Comparison of ENCODE assay signal across 30 cellular contexts in the genomic region with DNA sequence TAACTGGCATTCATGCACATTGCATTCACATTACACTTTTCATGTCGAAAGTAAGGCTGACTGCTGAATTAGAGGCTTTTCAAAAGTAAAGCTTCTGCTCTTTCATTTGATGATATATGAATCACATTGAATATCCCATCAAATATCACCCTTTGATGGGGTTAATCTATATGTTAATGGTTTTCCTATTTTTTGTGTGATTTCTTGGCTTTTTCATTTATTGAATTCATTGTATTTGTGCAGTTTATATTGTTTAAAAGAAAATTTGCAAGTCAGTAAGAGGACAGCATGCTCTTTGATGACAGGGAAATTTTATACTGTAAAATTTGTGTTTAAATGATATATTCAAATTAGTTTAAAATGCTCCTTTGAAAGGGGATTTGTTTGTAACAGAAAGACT.
"Had no signal": no experiment of that assay in that cellular context is flagged by ENCODE, and none has a peak within 500 bp of the region (broad histone marks: within the 10 kb centered on the region; RNA-seq: fewer than 3 reads in every experiment).

No MANE protein-coding gene starts in this region.

- H3K9me3 Mint-ChIP-seq: nephron progenitor cell, neural crest cell, type B pancreatic cell had no signal

- H3K27me3 Mint-ChIP-seq: naive thymus-derived CD4-positive, alpha-beta T cell; stimulated activated memory B cell treated with anti-CD40 and anti-IgM and Interleukin-4, amounts not matched to agents 10 μg/mL and 1 μg/mL and 100 μg/mL, for 72 hours; stimulated activated naive CD8-positive, alpha-beta T cell treated with anti-CD3 and anti-CD28 coated beads, Interleukin-15, amount 100 ng/mL, for 72 hours; type B pancreatic cell had no signal

- ATAC-seq: naive thymus-derived CD4-positive, alpha-beta T cell; natural killer cell; pancreas; right cardiac atrium; right lobe of liver; stimulated activated memory B cell treated with anti-CD40 and anti-IgM and Interleukin-4, amounts not matched to agents 10 μg/mL and 1 μg/mL and 100 μg/mL, for 72 hours; stimulated activated naive CD8-positive, alpha-beta T cell treated with anti-CD3 and anti-CD28 coated beads, Interleukin-15, amount 100 ng/mL, for 72 hours; stimulated activated naive CD8-positive, alpha-beta T cell treated with anti-CD3 and anti-CD28 coated beads, Interleukin-15, Interleukin-2, amounts not matched to agents 100 U/mL and 50 U/mL, for 24 hours; upper lobe of right lung had no signal

- H3K4me1 Mint-ChIP-seq: naive thymus-derived CD4-positive, alpha-beta T cell; natural killer cell; nephron progenitor cell; neural crest cell; stimulated activated memory B cell treated with anti-CD40 and anti-IgM and Interleukin-4, amounts not matched to agents 10 μg/mL and 1 μg/mL and 100 μg/mL, for 72 hours; stimulated activated naive CD8-positive, alpha-beta T cell treated with anti-CD3 and anti-CD28 coated beads, Interleukin-15, amount 100 ng/mL, for 72 hours had no signal

- H3K4me3 ChIP-seq: pancreas, prostate gland, right lobe of liver, sigmoid colon, spleen, suprapubic skin, testis, tibial artery, transverse colon, upper lobe of right lung, uterus had no signal

- H3K36me3 Mint-ChIP-seq: naive thymus-derived CD4-positive, alpha-beta T cell; natural killer cell; stimulated activated memory B cell treated with anti-CD40 and anti-IgM and Interleukin-4, amounts not matched to agents 10 μg/mL and 1 μg/mL and 100 μg/mL, for 72 hours; type B pancreatic cell had no signal

- DNase-seq: naive thymus-derived CD4-positive, alpha-beta T cell; natural killer cell; nephron progenitor cell; nucleus accumbens; pancreas; retina; right cardiac atrium; right lobe of liver; sigmoid colon; small intestine; spleen; stimulated activated CD4-positive, alpha-beta T cell treated with anti-CD3 and anti-CD28 coated beads, Interleukin-12 subunit alpha, Interleukin-12 subunit beta, amount 100 ng/mL, for 4 hours; stimulated activated CD4-positive, alpha-beta T cell treated with anti-CD3 and anti-CD28 coated beads, Interleukin-1b, Interleukin-23, amount 100 ng/mL, for 48 hours; stimulated activated CD4-positive, alpha-beta T cell treated with anti-CD3 and anti-CD28 coated beads, Interleukin-4, amount 100 ng/mL, for 1 hour; stimulated activated CD4-positive, alpha-beta T cell treated with anti-CD3 and anti-CD28 coated beads, Interleukin-4, amount 100 ng/mL, for 4 hours; stimulated activated CD8-positive, alpha-beta memory T cell treated with anti-CD3 and anti-CD28 coated beads, Interleukin-4, amount 100 ng/mL, for 48 hours; stimulated activated naive CD4-positive, alpha-beta T cell; stimulated activated naive CD8-positive, alpha-beta T cell treated with anti-CD3 and anti-CD28 coated beads, Interleukin-15, amount 100 ng/mL, for 72 hours; stimulated activated naive CD8-positive, alpha-beta T cell treated with anti-CD3 and anti-CD28 coated beads, Interleukin-15, Interleukin-2, amounts not matched to agents 100 U/mL and 50 U/mL, for 24 hours; substantia nigra; testis; tibial artery; transverse colon; upper lobe of right lung; uterus had no signal

- H3K4me3 Mint-ChIP-seq: naive thymus-derived CD4-positive, alpha-beta T cell; natural killer cell; nephron progenitor cell; neural crest cell; stimulated activated memory B cell treated with anti-CD40 and anti-IgM and Interleukin-4, amounts not matched to agents 10 μg/mL and 1 μg/mL and 100 μg/mL, for 72 hours; stimulated activated naive CD8-positive, alpha-beta T cell treated with anti-CD3 and anti-CD28 coated beads, Interleukin-15, amount 100 ng/mL, for 72 hours; type B pancreatic cell had no signal
